In the genomic region with DNA sequence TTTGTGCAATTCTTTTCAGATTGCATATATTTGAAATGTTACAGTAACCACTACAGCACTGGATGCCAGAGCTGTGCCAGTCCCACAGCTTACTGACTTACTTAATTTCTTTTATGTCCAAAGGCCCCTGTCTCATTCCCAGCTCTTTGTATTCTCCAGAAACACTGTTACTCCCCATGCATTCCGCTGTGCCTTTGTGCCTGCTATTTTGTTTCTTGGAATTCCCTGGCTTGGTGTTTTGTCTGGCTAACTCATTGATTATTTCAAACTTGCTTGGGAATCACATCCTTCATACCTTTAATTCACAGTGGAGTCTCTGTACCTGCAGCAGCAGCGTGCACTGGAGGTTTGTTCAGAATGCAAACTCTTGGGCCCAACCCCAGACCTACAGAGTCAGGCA, we compare ENCODE assay signal across 19 cellular contexts.
DNase-seq lines count a peak whose midpoint lies in the region; ATAC-seq and TF ChIP-seq lines count a peak whose summit lies in the region.
"Had no signal": no experiment of that assay in that cellular context is flagged by ENCODE, and none has a peak within 500 bp of the region (broad histone marks: within the 10 kb centered on the region; RNA-seq: fewer than 3 reads in every experiment).

No MANE protein-coding gene starts in this region.

- H2BK20ac ChIP-seq in H9 (ENCODE audit: low read depth, low read length, poor library complexity, severe bottlenecking) = no peak overlapping the region

- H3K56ac ChIP-seq in H9 (ENCODE audit: insufficient read length, low read depth, low read length) = no peak overlapping the region

- no peaks in the 10 kb centered on the region for H3K27me3 Mint-ChIP-seq in H9 (ENCODE audit: low read depth)
- peaks cover 4% of the 10 kb centered on the region for H3K27me3 Mint-ChIP-seq in nephron progenitor cell (ENCODE audit: low read depth, poor library complexity)
- H3K27me3 Mint-ChIP-seq: B cell, IgD-negative memory B cell had no signal

- H3K9ac ChIP-seq in H9 (ENCODE audit: extremely low read depth, insufficient read length, low read length) = no peak overlapping the region
- H3K9ac ChIP-seq: BLaER1 treated with 17β-estradiol and CSF1 and Interleukin-3, amounts not matched to agents 10 nM and 100 nM had no signal

- H3K27ac Mint-ChIP-seq in H9 (peak overlapping the region; percentile 49 to 80 (median 51); a peak in 5 of 7 replicates), nephron progenitor cell (peak overlapping the region; percentile 37)
- H3K27ac Mint-ChIP-seq: B cell; CD8-positive, alpha-beta T cell; IgD-negative memory B cell had no signal

- WGBS in H9 (ENCODE audit: extremely low coverage, insufficient read length, low lambda C conversion rate) = no CpG with 5 or more reads among the region's 2 CpGs
- WGBS in ectodermal cell, 2 experiments = 51 to 63% methylated on average over 2 of the region's 2 CpGs
- WGBS in gastroesophageal sphincter (ENCODE audit: low coverage in 1 of 2), 2 donors = 68 to 80% methylated on average over 1 to 2 of the region's 2 CpGs

- H4K20me1 ChIP-seq in H9 (ENCODE audit: control insufficient read depth, insufficient read depth, insufficient read length) = no peaks in the 10 kb centered on the region
- H4K20me1 ChIP-seq: BLaER1 treated with 17β-estradiol and CSF1 and Interleukin-3, amounts not matched to agents 10 nM and 100 nM had no signal

- no peak overlapping the region for H2AK5ac ChIP-seq in H9 (ENCODE audit: insufficient read length, low read length)

- TF ChIP-seq EP300 in gastroesophageal sphincter (IDR thresholded peaks at IDR 0.05) = no peak

- H4K8ac ChIP-seq in H9 (replicated peaks; ENCODE audit: insufficient read length, low read depth, low read length) = no peak overlapping the region

- no peak for ATAC-seq in activated CD4-positive, CD25-positive, alpha-beta regulatory T cell treated with anti-CD3 and anti-CD28 coated beads, Interleukin-2, amount 50 U/mL, for 24 hours
- no peak for ATAC-seq in GM21515 (IDR thresholded peaks at IDR 0.05; ENCODE audit: unreplicated experiment)
- no peak for ATAC-seq in gastroesophageal sphincter
- ATAC-seq: CD8-positive, alpha-beta T cell; GM12878; HepG2 had no signal

- H2BK5ac ChIP-seq in H9 (ENCODE audit: insufficient read length, low read length) = no peak overlapping the region

- H3K27me3 ChIP-seq in H9 (ENCODE audit: insufficient read depth, low read length) = no peaks in the 10 kb centered on the region
- no peaks in the 10 kb centered on the region for H3K27me3 ChIP-seq in ectodermal cell (ENCODE audit: control insufficient read depth, insufficient read depth, low read length, poor library complexity, severe bottlenecking)
- no peaks in the 10 kb centered on the region for H3K27me3 ChIP-seq in gastroesophageal sphincter
- H3K27me3 ChIP-seq: BLaER1 treated with 17β-estradiol and CSF1 and Interleukin-3, amounts not matched to agents 10 nM and 100 nM had no signal

- H3K4me3 Mint-ChIP-seq in H9 (no peak overlapping the region), nephron progenitor cell (no peak overlapping the region)
- H3K4me3 Mint-ChIP-seq: B cell; CD8-positive, alpha-beta T cell; IgD-negative memory B cell had no signal

- H3K4me3 ChIP-seq in ectodermal cell (ENCODE audit: insufficient read depth, low read depth, low read length) = no peak overlapping the region
- no peak overlapping the region for H3K4me3 ChIP-seq in gastroesophageal sphincter
- H3K4me3 ChIP-seq: BLaER1 treated with 17β-estradiol and CSF1 and Interleukin-3, amounts not matched to agents 10 nM and 100 nM; GM12878; HAP-1 had no signal

- H4K5ac ChIP-seq in H9 (ENCODE audit: insufficient read length, low read depth, low read length) = no peak overlapping the region

- H3K36me3 ChIP-seq in ectodermal cell (ENCODE audit: control insufficient read depth, insufficient read depth, low read length) = no peaks in the 10 kb centered on the region
- H3K36me3 ChIP-seq in gastroesophageal sphincter = no peaks in the 10 kb centered on the region
- H3K36me3 ChIP-seq: BLaER1 treated with 17β-estradiol and CSF1 and Interleukin-3, amounts not matched to agents 10 nM and 100 nM; HAP-1 had no signal

- no peak overlapping the region for H2BK15ac ChIP-seq in H9 (ENCODE audit: low read depth, low read length)

- H3K4me1 Mint-ChIP-seq in H9 (peaks cover 7 to 12% of the 10 kb centered on the region in 2 experiments), nephron progenitor cell (peaks cover 5% of the 10 kb centered on the region)
- H3K4me1 Mint-ChIP-seq: B cell, IgD-negative memory B cell had no signal

- no peaks in the 10 kb centered on the region; the same call in 1 of the 2 replicates for H3K79me2 ChIP-seq in H9 (ENCODE audit: insufficient read depth, low read length)

- no peak overlapping the region for H3K4ac ChIP-seq in H9 (ENCODE audit: low read depth, low read length)

- H3K4me1 ChIP-seq in H9 (ENCODE audit: insufficient read depth, low read length) (no peaks in the 10 kb centered on the region), ectodermal cell (ENCODE audit: control insufficient read depth, insufficient read depth, low read length) (peaks cover 8% of the 10 kb centered on the region), gastroesophageal sphincter (no peaks in the 10 kb centered on the region)
- H3K4me1 ChIP-seq: HAP-1 had no signal

- H3K14ac ChIP-seq in H9 (ENCODE audit: insufficient read depth, low read length) = no peak overlapping the region

- no peak overlapping the region for H2BK120ac ChIP-seq in H9 (ENCODE audit: low read depth, low read length, poor library complexity, severe bottlenecking)

- H4K91ac ChIP-seq in H9 (ENCODE audit: insufficient read length, low read depth, low read length) = no peak overlapping the region

- H3T11ph ChIP-seq in H9 (ENCODE audit: low read length) = no peak overlapping the region

- TF ChIP-seq CTCF in H9 (conservative IDR thresholded peaks at IDR 0.05) (no peak), nephron progenitor cell (IDR thresholded peaks at IDR 0.05) (no peak), gastroesophageal sphincter (IDR thresholded peaks at IDR 0.05) (no peak)

- H3K23ac ChIP-seq in H9 (ENCODE audit: insufficient read length, low read depth, low read length) = no peak overlapping the region

- no peak overlapping the region for H3K27ac ChIP-seq in H9 (ENCODE audit: insufficient read length, low read depth, low read length)
- H3K27ac ChIP-seq in ectodermal cell (ENCODE audit: insufficient read depth, low read depth, low read length, poor library complexity, severe bottlenecking) = peak overlapping the region; percentile 38
- H3K27ac ChIP-seq in gastroesophageal sphincter = no peak overlapping the region
- H3K27ac ChIP-seq: BLaER1 treated with 17β-estradiol and CSF1 and Interleukin-3, amounts not matched to agents 10 nM and 100 nM; HL-60 had no signal

- DNase-seq in H9 = no peak
- DNase-seq in nephron progenitor cell = no peak
- no peak for DNase-seq in NCI-H1436 treated with DMSO at 0.1 percent for 48 hours (lab: John Stamatoyannopoulos, UW)
- DNase-seq: Calu3; CD8-positive, alpha-beta T cell; DMS79 treated with DMSO at 0.1 percent for 48 hours; GOT3; KBM-7 had no signal

- H2BK12ac ChIP-seq in H9 (ENCODE audit: insufficient read length, low read depth, low read length) = no peak overlapping the region

- H3K23me2 ChIP-seq in H9 (ENCODE audit: insufficient read length, low read depth, low read length, poor library complexity, severe bottlenecking) = no peaks in the 10 kb centered on the region

- no peaks in the 10 kb centered on the region for H3K9me3 ChIP-seq in H9 (ENCODE audit: control insufficient read depth, low read depth, low read length)
- H3K9me3 ChIP-seq in ectodermal cell (ENCODE audit: control insufficient read depth, low read length) = no peaks in the 10 kb centered on the region
- no peaks in the 10 kb centered on the region for H3K9me3 ChIP-seq in gastroesophageal sphincter
- H3K9me3 ChIP-seq: HAP-1 had no signal

- no peak for TF ChIP-seq POLR2A in gastroesophageal sphincter (IDR thresholded peaks at IDR 0.05)

- H3K9me3 Mint-ChIP-seq in H9 (no peaks in the 10 kb centered on the region), nephron progenitor cell (no peaks in the 10 kb centered on the region)

- H3K79me1 ChIP-seq in H9 (ENCODE audit: insufficient read depth, low read depth, low read length, poor library complexity, severe bottlenecking) = no peaks in the 10 kb centered on the region

- no peaks in the 10 kb centered on the region for H3K36me3 Mint-ChIP-seq in H9 (ENCODE audit: insufficient read depth in 1 of 3, low read depth in 3 of 3)
- no peaks in the 10 kb centered on the region for H3K36me3 Mint-ChIP-seq in nephron progenitor cell (ENCODE audit: low read depth)
- H3K36me3 Mint-ChIP-seq: CD8-positive, alpha-beta T cell; IgD-negative memory B cell had no signal

- no peak overlapping the region for H3K4me2 ChIP-seq in H9 (ENCODE audit: insufficient read depth, insufficient read length, low read length)
- H3K4me2 ChIP-seq: BLaER1 treated with 17β-estradiol and CSF1 and Interleukin-3, amounts not matched to agents 10 nM and 100 nM had no signal

- no peak overlapping the region for H2AFZ ChIP-seq in H9 (ENCODE audit: low read length)

- H3K18ac ChIP-seq in H9 (ENCODE audit: insufficient read length, low read depth, low read length) = no peak overlapping the region
